Comparison of ENCODE assay signal across 16 cellular contexts in genomic region chr1:198605880-198606458, GRCh38. TPM values are rescaled to one million over a fixed set of nuclear protein-coding genes. Genes with fewer than 3 reads are reported as not detected.
A peak's percentile ranks its signal among the peaks of the same experiment; 100 is the strongest.
DNase-seq lines count a peak whose midpoint lies in the region; ATAC-seq, FAIRE-seq and TF ChIP-seq lines count a peak whose summit lies in the region.
"Had no signal": no experiment of that assay in that cellular context is flagged by ENCODE, and none has a peak within 500 bp of the region (broad histone marks: within the 10 kb centered on the region; RNA-seq: fewer than 3 reads in every experiment).

No MANE protein-coding gene starts in this region.

- H3K9ac ChIP-seq in adipocyte (ENCODE audit: low read length) = no peak overlapping the region

- no peaks in the 10 kb centered on the region for H3K27me3 Mint-ChIP-seq in naive thymus-derived CD8-positive, alpha-beta T cell

- no peaks in the 10 kb centered on the region for H3K36me3 ChIP-seq in adipocyte (ENCODE audit: control insufficient read depth, insufficient read depth, low read length, severe bottlenecking)
- H3K36me3 ChIP-seq: ascending aorta, MG63, upper lobe of left lung had no signal

- peak overlapping the region in 7 of 10 donors; percentile 2 to 60 (median 24) for H3K4me3 Mint-ChIP-seq in naive thymus-derived CD8-positive, alpha-beta T cell
- H3K4me3 Mint-ChIP-seq: nephron had no signal

- no peak overlapping the region for H3K4me3 ChIP-seq in adipocyte (ENCODE audit: low read length)
- H3K4me3 ChIP-seq: ascending aorta, MG63, skin epidermis, upper lobe of left lung had no signal

- DNase-seq in ELR (ENCODE audit: low read depth) (peak; percentile 57), M059J (ENCODE audit: low read depth) (peak; percentile 99), adipocyte (ENCODE audit: low read depth) (peak; percentile 30), NCI-H510A (lab: John Stamatoyannopoulos, UW) (no peak), NCI-H2171 treated with DMSO at 0.1 percent for 48 hours (lab: John Stamatoyannopoulos, UW) (no peak), NCI-H2196 treated with DMSO at 0.1 percent for 48 hours (lab: John Stamatoyannopoulos, UW; ENCODE audit: unreplicated experiment) (no peak), GM12892 (ENCODE audit: insufficient read length) (no peak)
- DNase-seq in naive thymus-derived CD8-positive, alpha-beta T cell = no peak
- DNase-seq: effector CD8-positive, alpha-beta T cell; kidney glomerular epithelial cell; MG63; upper lobe of left lung had no signal

- TF ChIP-seq POLR2A in GM12892 (IDR thresholded peaks at IDR 0.05; ENCODE audit: low read depth, low read length) = no peak

- no peaks in the 10 kb centered on the region for H3K27me3 ChIP-seq in adipocyte (replicated peaks; ENCODE audit: control insufficient read depth, insufficient read depth, low read length)
- H3K27me3 ChIP-seq: ascending aorta, MG63, upper lobe of left lung had no signal

- no peaks in the 10 kb centered on the region for H3K9me3 ChIP-seq in adipocyte (ENCODE audit: control insufficient read depth, low read length)
- H3K9me3 ChIP-seq: ascending aorta, MG63, upper lobe of left lung had no signal

- H3K4me1 ChIP-seq in adipocyte (ENCODE audit: control insufficient read depth, insufficient read depth, low read length) = peaks cover 5% of the 10 kb centered on the region
- H3K4me1 ChIP-seq: ascending aorta, upper lobe of left lung had no signal

- no peak for FAIRE-seq in GM12892 (lab: Jason Lieb, UNC)
- FAIRE-seq: RCC 7860 had no signal

- peaks cover 0 to 17% (median 2%) of the 10 kb centered on the region in 9 donors for H3K9me3 Mint-ChIP-seq in naive thymus-derived CD8-positive, alpha-beta T cell
- H3K9me3 Mint-ChIP-seq: nephron had no signal

- H3K4me1 Mint-ChIP-seq in naive thymus-derived CD8-positive, alpha-beta T cell = peaks cover 35 to 77% (median 64%) of the 10 kb centered on the region in 4 donors
- H3K4me1 Mint-ChIP-seq: nephron had no signal

- H3K36me3 Mint-ChIP-seq in naive thymus-derived CD8-positive, alpha-beta T cell = peaks cover 0 to 6% (median 6%) of the 10 kb centered on the region in 3 donors

- ATAC-seq in naive thymus-derived CD8-positive, alpha-beta T cell = peak; percentile 37 to 39

- H3K27ac Mint-ChIP-seq in naive thymus-derived CD8-positive, alpha-beta T cell = peak overlapping the region in 9 of 10 donors; percentile 63 to 89 (median 81)

- POLR2A ChIA-PET in naive thymus-derived CD8-positive, alpha-beta T cell (lab: Charles Lee) = interaction anchor here (0.8 to 8.3 kb wide), 8 partner anchors 9 to 83 kb away, joined by 3 to 59 read pairs (median 3); partner anchors contain the start of gene PTPRC

RNA-seq across cellular contexts. Expression of gene PTPRC, which starts 32.9 kb away (rescaled TPM):
- total RNA-seq in M059J (2014; rRNA removed; shearing (Covaris generic)) = 0.49 and 4.5 TPM in 2 replicates
- total RNA-seq in naive thymus-derived CD8-positive, alpha-beta T cell = 100 to 1,000 TPM; 906 to 970 TPM
- 1,000 to 10,000 TPM in 2 of 3 donors, 100 to 1,000 TPM in 1; 980 to 1,253 (median 1,023) TPM for polyA plus RNA-seq in naive thymus-derived CD8-positive, alpha-beta T cell
- 102 TPM for polyA plus RNA-seq in GM12892 (2012; ENCODE audit: missing spikeins)

Comparison
In these comparisons a context has a peak if more than half of its experiments do, and no peak if none do; other contexts are left out.
1. DNase-seq: peak in ELR (single experiment), M059J (single experiment) and adipocyte (single experiment); none in naive thymus-derived CD8-positive, alpha-beta T cell (0 of 10), NCI-H510A (single experiment), NCI-H2171 treated with DMSO at 0.1 percent for 48 hours (single experiment), NCI-H2196 treated with DMSO at 0.1 percent for 48 hours (single experiment) and GM12892 (single experiment).
2. RNA of gene PTPRC, which starts 32.9 kb away (total RNA-seq): 906 to 970 TPM in naive thymus-derived CD8-positive, alpha-beta T cell; 0.49 to 4.5 TPM in M059J; every median in the first group is over 100 times any median in the second.